In the genomic region with DNA sequence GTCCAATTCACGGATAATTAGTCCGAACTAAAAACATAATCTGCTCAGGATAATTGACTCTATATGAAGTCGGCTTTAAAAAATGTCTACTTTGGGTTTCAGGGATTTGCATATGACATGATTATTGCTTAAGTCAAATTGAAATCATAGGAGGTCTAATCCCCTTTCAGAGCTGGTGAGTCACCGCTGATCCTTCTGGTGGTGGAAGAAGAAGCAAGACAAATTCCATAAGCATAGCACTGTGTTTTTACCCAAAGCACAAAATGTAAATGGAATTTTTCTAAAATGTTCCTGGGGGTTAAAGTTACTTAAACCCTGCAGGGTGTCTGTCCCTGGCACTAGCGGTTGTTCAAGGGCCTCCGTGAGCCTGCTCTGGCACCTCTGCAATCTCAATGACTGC, we compare ENCODE assay signal across 26 cellular contexts.
A peak's percentile ranks its signal among the peaks of the same experiment; 100 is the strongest.
DNase-seq lines count a peak whose midpoint lies in the region; ATAC-seq, FAIRE-seq and TF ChIP-seq lines count a peak whose summit lies in the region.
"Had no signal": no experiment of that assay in that cellular context is flagged by ENCODE, and none has a peak within 500 bp of the region (broad histone marks: within the 10 kb centered on the region; RNA-seq: fewer than 3 reads in every experiment).

No MANE protein-coding gene starts in this region.

- H3K4me1 Mint-ChIP-seq in neural progenitor cell, result peaks cover 19% of the 10 kb centered on the region
- no peaks in the 10 kb centered on the region for H3K4me1 Mint-ChIP-seq in naive thymus-derived CD4-positive, alpha-beta T cell
- H3K4me1 Mint-ChIP-seq: activated CD4-positive, alpha-beta memory T cell treated with anti-CD3 and anti-CD28 coated beads, Interleukin-2, amount 10 ng/mL, durations not matched to agents 7 days and 5 days; activated naive CD8-positive, alpha-beta T cell treated with anti-CD3 and anti-CD28 coated beads, Interleukin-2, amount 50 U/mL, for 24 hours; stimulated activated naive B cell treated with anti-CD40 and anti-IgM and Interleukin-4, amounts not matched to agents 10 μg/mL and 1 μg/mL and 100 μg/mL, for 72 hours had no signal

- no peak overlapping the region for H3K4me3 Mint-ChIP-seq in neural progenitor cell
- no peak overlapping the region for H3K4me3 Mint-ChIP-seq in naive thymus-derived CD4-positive, alpha-beta T cell
- H3K4me3 Mint-ChIP-seq: activated CD4-positive, alpha-beta memory T cell treated with anti-CD3 and anti-CD28 coated beads, Interleukin-2, amount 10 ng/mL, durations not matched to agents 7 days and 5 days; activated naive CD8-positive, alpha-beta T cell treated with anti-CD3 and anti-CD28 coated beads, Interleukin-2, amount 50 U/mL, for 24 hours; CD4-positive, alpha-beta T cell; stimulated activated naive B cell treated with anti-CD40 and anti-IgM and Interleukin-4, amounts not matched to agents 10 μg/mL and 1 μg/mL and 100 μg/mL, for 72 hours had no signal

- peak overlapping the region; percentile 89 for H3K27ac Mint-ChIP-seq in neural progenitor cell
- no peak overlapping the region for H3K27ac Mint-ChIP-seq in naive thymus-derived CD4-positive, alpha-beta T cell
- H3K27ac Mint-ChIP-seq: activated CD4-positive, alpha-beta memory T cell treated with anti-CD3 and anti-CD28 coated beads, Interleukin-2, amount 10 ng/mL, durations not matched to agents 7 days and 5 days; activated naive CD8-positive, alpha-beta T cell treated with anti-CD3 and anti-CD28 coated beads, Interleukin-2, amount 50 U/mL, for 24 hours; CD4-positive, alpha-beta T cell; progenitor cell of endocrine pancreas; stimulated activated naive B cell treated with anti-CD40 and anti-IgM and Interleukin-4, amounts not matched to agents 10 μg/mL and 1 μg/mL and 100 μg/mL, for 72 hours had no signal

- no peaks in the 10 kb centered on the region for H3K9me3 ChIP-seq in HUES48 (ENCODE audit: control insufficient read depth, insufficient read depth, low read length)
- no peaks in the 10 kb centered on the region for H3K9me3 ChIP-seq in neural progenitor cell (ENCODE audit: low read depth)
- H3K9me3 ChIP-seq in naive thymus-derived CD4-positive, alpha-beta T cell (ENCODE audit: control insufficient read depth in 2 of 3, low read length in 3 of 3), result no peaks in the 10 kb centered on the region
- H3K9me3 ChIP-seq: gastroesophageal sphincter, SK-N-SH, testis, vagina had no signal

- ATAC-seq in naive thymus-derived CD4-positive, alpha-beta T cell, result no peak
- no peak for ATAC-seq in HG03135 (IDR thresholded peaks at IDR 0.05; ENCODE audit: unreplicated experiment)
- ATAC-seq: activated naive CD8-positive, alpha-beta T cell treated with anti-CD3 and anti-CD28 coated beads, Interleukin-2, amount 50 U/mL, for 24 hours; gastroesophageal sphincter; stimulated activated naive B cell treated with anti-CD40 and anti-IgM and Interleukin-4, amounts not matched to agents 10 μg/mL and 1 μg/mL and 100 μg/mL, for 72 hours had no signal

- intact Hi-C loops in naive thymus-derived CD4-positive, alpha-beta T cell (cut with micrococcal nuclease), result no loop called here

- no peaks in the 10 kb centered on the region for H3K36me3 ChIP-seq in HUES48 (ENCODE audit: control insufficient read depth, insufficient read depth, low read length)
- H3K36me3 ChIP-seq in neural progenitor cell, result no peaks in the 10 kb centered on the region
- H3K36me3 ChIP-seq in naive thymus-derived CD4-positive, alpha-beta T cell (ENCODE audit: control insufficient read depth in 2 of 3, insufficient read depth in 3 of 3, low read length in 3 of 3), result no peaks in the 10 kb centered on the region
- H3K36me3 ChIP-seq: gastroesophageal sphincter, vagina had no signal

- H4K20me1 ChIP-seq in neural progenitor cell (ENCODE audit: low read depth), result no peaks in the 10 kb centered on the region

- H3F3A ChIP-seq in neural progenitor cell (ENCODE audit: low read depth), result no peaks in the 10 kb centered on the region

- peaks cover 4% of the 10 kb centered on the region for H3K9me3 Mint-ChIP-seq in neural progenitor cell
- peaks cover 0 to 3% (median 0%) of the 10 kb centered on the region in 11 donors for H3K9me3 Mint-ChIP-seq in naive thymus-derived CD4-positive, alpha-beta T cell
- H3K9me3 Mint-ChIP-seq: activated CD4-positive, alpha-beta memory T cell treated with anti-CD3 and anti-CD28 coated beads, Interleukin-2, amount 10 ng/mL, durations not matched to agents 7 days and 5 days; activated naive CD8-positive, alpha-beta T cell treated with anti-CD3 and anti-CD28 coated beads, Interleukin-2, amount 50 U/mL, for 24 hours; CD4-positive, alpha-beta T cell; stimulated activated naive B cell treated with anti-CD40 and anti-IgM and Interleukin-4, amounts not matched to agents 10 μg/mL and 1 μg/mL and 100 μg/mL, for 72 hours had no signal

- H3K79me2 ChIP-seq in neural progenitor cell (ENCODE audit: low read depth), result no peaks in the 10 kb centered on the region

- H3K27me3 ChIP-seq in HUES48 (ENCODE audit: control insufficient read depth, insufficient read depth, low read length), result no peaks in the 10 kb centered on the region
- no peaks in the 10 kb centered on the region for H3K27me3 ChIP-seq in neural progenitor cell
- no peaks in the 10 kb centered on the region for H3K27me3 ChIP-seq in naive thymus-derived CD4-positive, alpha-beta T cell (ENCODE audit: control insufficient read depth in 2 of 2, insufficient read depth in 2 of 2, low read length in 2 of 2)
- H3K27me3 ChIP-seq: gastroesophageal sphincter, testis, vagina had no signal

- H2AFZ ChIP-seq in neural progenitor cell (replicated peaks), result no peak overlapping the region

- H3K4me1 ChIP-seq in HUES48 (ENCODE audit: control insufficient read depth, insufficient read depth, low read length) (peaks cover 17% of the 10 kb centered on the region), neural progenitor cell (peaks cover 3% of the 10 kb centered on the region)
- no peaks in the 10 kb centered on the region for H3K4me1 ChIP-seq in naive thymus-derived CD4-positive, alpha-beta T cell (ENCODE audit: control insufficient read depth in 2 of 2, insufficient read depth in 2 of 2, low read length in 2 of 2)
- H3K4me1 ChIP-seq: testis, vagina had no signal

- H3K9ac ChIP-seq in HUES48 (ENCODE audit: low read depth, low read length), result no peak overlapping the region
- no peak overlapping the region for H3K9ac ChIP-seq in neural progenitor cell
- H3K9ac ChIP-seq: SK-N-SH had no signal

- CTCF ChIA-PET in naive thymus-derived CD4-positive, alpha-beta T cell (lab: Charles Lee), result no interaction called here

- DNase-seq in D721Med (ENCODE audit: insufficient read length, low spot score), result peak; percentile 37
- peak; percentile 72 for DNase-seq in astrocyte of the hippocampus (ENCODE audit: low read depth, low spot score)
- no peak for DNase-seq in neural progenitor cell (ENCODE audit: low spot score)
- no peak for DNase-seq in naive thymus-derived CD4-positive, alpha-beta T cell
- no peak for DNase-seq in activated CD4-positive, alpha-beta T cell treated with anti-CD3 and anti-CD28 coated beads, Interleukin-2, amount 50 U/mL, for 1 hour
- no peak for DNase-seq in nucleus accumbens (lab: John Stamatoyannopoulos, UW)
- DNase-seq: activated CD4-positive, alpha-beta memory T cell treated with anti-CD3 and anti-CD28 coated beads, Interleukin-2, amount 10 ng/mL, durations not matched to agents 7 days and 5 days; activated effector memory CD4-positive, alpha-beta T cell treated with anti-CD3 and anti-CD28 coated beads, Interleukin-2, amount 50 U/mL, for 16 hours; activated naive CD8-positive, alpha-beta T cell treated with anti-CD3 and anti-CD28 coated beads, Interleukin-2, amount 50 U/mL, for 24 hours; CD4-positive, alpha-beta T cell; central memory CD4-positive, alpha-beta T cell; GF-D8; hypothalamus; NCI-H1417; NCI-H2107; NCI-H510A; SK-N-SH; stimulated activated CD4-positive, alpha-beta T cell treated with anti-CD3 and anti-CD28 coated beads, Interleukin-2, amount 100 ng/mL, for 24 hours; stimulated activated naive B cell treated with anti-CD40 and anti-IgM and Interleukin-4, amounts not matched to agents 10 μg/mL and 1 μg/mL and 100 μg/mL, for 72 hours; testis had no signal

- TF ChIP-seq CTCF in D721Med (IDR thresholded peaks at IDR 0.05; ENCODE audit: insufficient read depth, missing control alignments) (no peak), neural progenitor cell (IDR thresholded peaks at IDR 0.05) (no peak)

- POLR2A ChIA-PET in naive thymus-derived CD4-positive, alpha-beta T cell (lab: Charles Lee), result no interaction called here

- H3K27ac ChIP-seq in HUES48 (ENCODE audit: low read depth, low read length) (peak overlapping the region; percentile 33), neural progenitor cell (no peak overlapping the region)
- H3K27ac ChIP-seq in naive thymus-derived CD4-positive, alpha-beta T cell (ENCODE audit: low read depth, low read length), result no peak overlapping the region
- H3K27ac ChIP-seq: gastroesophageal sphincter, testis, vagina had no signal

- H3K4me3 ChIP-seq in HUES48 (ENCODE audit: low read depth, low read length) (no peak overlapping the region), neural progenitor cell (no peak overlapping the region)
- H3K4me3 ChIP-seq in naive thymus-derived CD4-positive, alpha-beta T cell (ENCODE audit: low read length), result no peak overlapping the region
- H3K4me3 ChIP-seq: gastroesophageal sphincter, testis, vagina had no signal

- H3K4me2 ChIP-seq in neural progenitor cell, result no peak overlapping the region
- H3K4me2 ChIP-seq: SK-N-SH had no signal

- peaks cover 2% of the 10 kb centered on the region for H3K27me3 Mint-ChIP-seq in neural progenitor cell (ENCODE audit: insufficient read depth, low read depth)
- peaks cover 0 to 6% (median 0%) of the 10 kb centered on the region in 5 donors for H3K27me3 Mint-ChIP-seq in naive thymus-derived CD4-positive, alpha-beta T cell
- H3K27me3 Mint-ChIP-seq: activated naive CD8-positive, alpha-beta T cell treated with anti-CD3 and anti-CD28 coated beads, Interleukin-2, amount 50 U/mL, for 24 hours; CD4-positive, alpha-beta T cell; progenitor cell of endocrine pancreas had no signal

- peak; percentile 73 for FAIRE-seq in D721Med (lab: Jason Lieb, UNC)
- FAIRE-seq: islet of Langerhans had no signal

- no peaks in the 10 kb centered on the region for H3K36me3 Mint-ChIP-seq in neural progenitor cell
- no peaks in the 10 kb centered on the region for H3K36me3 Mint-ChIP-seq in naive thymus-derived CD4-positive, alpha-beta T cell
- H3K36me3 Mint-ChIP-seq: stimulated activated naive B cell treated with anti-CD40 and anti-IgM and Interleukin-4, amounts not matched to agents 10 μg/mL and 1 μg/mL and 100 μg/mL, for 72 hours had no signal

Comparison
In these comparisons a context has a peak if more than half of its experiments do, and no peak if none do; other contexts are left out.
1. DNase-seq: peak in D721Med (single experiment) and astrocyte of the hippocampus (single experiment); none in neural progenitor cell (single experiment), naive thymus-derived CD4-positive, alpha-beta T cell (0 of 9), activated CD4-positive, alpha-beta T cell treated with anti-CD3 and anti-CD28 coated beads, Interleukin-2, amount 50 U/mL, for 1 hour (single experiment) and nucleus accumbens (0 of 56).